Comparison of ENCODE assay signal across 8 cellular contexts in the genomic region with DNA sequence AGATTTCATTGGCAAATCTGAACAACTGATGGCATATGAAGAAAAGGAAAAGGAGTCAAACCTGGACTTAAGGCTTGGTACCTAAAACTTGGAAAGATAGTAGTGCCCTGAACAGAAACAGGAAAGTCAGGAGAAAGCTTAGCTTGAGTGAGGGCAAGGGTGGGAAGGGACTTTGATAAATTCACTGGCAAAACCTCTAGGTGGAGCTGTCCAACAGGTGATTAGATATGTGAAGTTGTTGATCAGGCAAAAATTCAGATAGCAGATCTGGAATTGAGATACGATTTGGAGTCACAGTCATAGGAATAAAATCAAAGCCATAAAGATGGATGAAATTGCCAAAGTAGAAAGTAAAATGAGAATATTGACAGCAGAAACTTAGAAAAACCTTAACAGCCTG. TPM values are rescaled to one million over a fixed set of nuclear protein-coding genes. Genes with fewer than 3 reads are reported as not detected.
DNase-seq lines count a peak whose midpoint lies in the region; ATAC-seq, FAIRE-seq and TF ChIP-seq lines count a peak whose summit lies in the region.

No MANE protein-coding gene starts in this region.

- H3K9me3 ChIP-seq in SJCRH30 (replicated peaks) (no peaks in the 10 kb centered on the region), mesenchymal stem cell (ENCODE audit: control insufficient read depth, low read length) (no peaks in the 10 kb centered on the region)

- H2BK120ac ChIP-seq in mesenchymal stem cell (ENCODE audit: low read depth, low read length) = no peak overlapping the region

- H3K4me1 ChIP-seq in SJCRH30 = no peaks in the 10 kb centered on the region
- no peaks in the 10 kb centered on the region for H3K4me1 ChIP-seq in mesenchymal stem cell (ENCODE audit: control insufficient read depth, insufficient read depth, low read depth, low read length)

- no peak overlapping the region for H4K91ac ChIP-seq in mesenchymal stem cell (ENCODE audit: low read length)

- no peak for TF ChIP-seq EP300 in Ishikawa (IDR thresholded peaks at IDR 0.05; ENCODE audit: borderline replicate concordance)

- no peak overlapping the region for H4K8ac ChIP-seq in mesenchymal stem cell (ENCODE audit: low read length)

- peak; percentile 87 for TF ChIP-seq RAD21 in Ishikawa (IDR thresholded peaks at IDR 0.05; ENCODE audit: low read depth)

- no peak overlapping the region for H3K9ac ChIP-seq in mesenchymal stem cell (ENCODE audit: low read length)

- H3K36me3 ChIP-seq in SJCRH30 (no peaks in the 10 kb centered on the region), mesenchymal stem cell (ENCODE audit: control insufficient read depth in 1 of 2, insufficient read depth in 2 of 2, low read depth in 1 of 2, low read length in 2 of 2) (no peaks in the 10 kb centered on the region)

- no peaks in the 10 kb centered on the region for H3K79me1 ChIP-seq in mesenchymal stem cell (replicated peaks; ENCODE audit: low read length, poor library complexity, severe bottlenecking)

- H3K27me3 ChIP-seq in SJCRH30 = no peaks in the 10 kb centered on the region
- peaks cover 0 to 10% of the 10 kb centered on the region in 2 experiments for H3K27me3 ChIP-seq in mesenchymal stem cell (ENCODE audit: control insufficient read depth in 1 of 2, insufficient read depth in 1 of 2, low read length in 2 of 2)

- no peak overlapping the region for H3K4ac ChIP-seq in mesenchymal stem cell (ENCODE audit: low read depth in 1 of 2, low read length in 2 of 2)

- no peak overlapping the region for H2BK12ac ChIP-seq in mesenchymal stem cell (ENCODE audit: low read length in 2 of 2)

- WGBS in mesenchymal stem cell = 43% methylated on average over 1 of the region's 1 CpG

- no peak overlapping the region for H2BK5ac ChIP-seq in mesenchymal stem cell (ENCODE audit: low read depth, low read length, poor library complexity, severe bottlenecking)

- no peak overlapping the region for H2AK5ac ChIP-seq in mesenchymal stem cell (ENCODE audit: low read length, severe bottlenecking)

- no peak overlapping the region for H2AFZ ChIP-seq in mesenchymal stem cell (ENCODE audit: low read depth, low read length)

- H3K14ac ChIP-seq in mesenchymal stem cell (ENCODE audit: low read length in 2 of 2) = no peak overlapping the region

- H2BK15ac ChIP-seq in mesenchymal stem cell (ENCODE audit: low read depth, poor library complexity, severe bottlenecking) = no peak overlapping the region

- no peak overlapping the region for H3K27ac ChIP-seq in SJCRH30
- no peak overlapping the region for H3K27ac ChIP-seq in mesenchymal stem cell (ENCODE audit: low read length, poor library complexity, severe bottlenecking)

- no peak for DNase-seq in D721Med (ENCODE audit: insufficient read length, low spot score)
- DNase-seq in SJCRH30 = peak; percentile 22 to 64
- peak; percentile 61 to 75 for DNase-seq in dermis microvascular lymphatic vessel endothelial cell (ENCODE audit: low read depth in 2 of 2)
- DNase-seq in mesenchymal stem cell = peak; percentile 61

- H3K18ac ChIP-seq in mesenchymal stem cell (ENCODE audit: low read depth in 1 of 2, low read length in 2 of 2) = no peak overlapping the region

- H3K4me2 ChIP-seq in mesenchymal stem cell (ENCODE audit: low read length, poor library complexity, severe bottlenecking) = no peak overlapping the region

- no peak overlapping the region for H3K4me3 ChIP-seq in SJCRH30
- H3K4me3 ChIP-seq in mesenchymal stem cell (ENCODE audit: insufficient read depth in 1 of 2, low read depth in 1 of 2, low read length in 2 of 2) = no peak overlapping the region

- no peak overlapping the region for H3K23ac ChIP-seq in mesenchymal stem cell (ENCODE audit: low read length in 2 of 2)

- no peak for FAIRE-seq in D721Med (lab: Jason Lieb, UNC)

- peak; percentile 65 for TF ChIP-seq CTCF in D721Med (IDR thresholded peaks at IDR 0.05; ENCODE audit: insufficient read depth, missing control alignments)

- ATAC-seq in GM18517 (IDR thresholded peaks at IDR 0.05; ENCODE audit: unreplicated experiment) (peak; percentile 70), GM19397 (IDR thresholded peaks at IDR 0.05; ENCODE audit: unreplicated experiment) (no peak), HG02884 (IDR thresholded peaks at IDR 0.05; ENCODE audit: unreplicated experiment) (no peak)

TF ChIP-seq in Ishikawa, 13 proteins besides CTCF, POLR2A, EP300 and RAD21:
- TF ChIP-seq TEAD4 (IDR thresholded peaks at IDR 0.05) = no peak
- no peak for TF ChIP-seq ZBTB7A (IDR thresholded peaks at IDR 0.05; ENCODE audit: low read depth)
- TF ChIP-seq CEBPB (IDR thresholded peaks at IDR 0.05) = no peak
- TF ChIP-seq EGR1 (IDR thresholded peaks at IDR 0.05) = no peak
- TF ChIP-seq, protein P1, sequence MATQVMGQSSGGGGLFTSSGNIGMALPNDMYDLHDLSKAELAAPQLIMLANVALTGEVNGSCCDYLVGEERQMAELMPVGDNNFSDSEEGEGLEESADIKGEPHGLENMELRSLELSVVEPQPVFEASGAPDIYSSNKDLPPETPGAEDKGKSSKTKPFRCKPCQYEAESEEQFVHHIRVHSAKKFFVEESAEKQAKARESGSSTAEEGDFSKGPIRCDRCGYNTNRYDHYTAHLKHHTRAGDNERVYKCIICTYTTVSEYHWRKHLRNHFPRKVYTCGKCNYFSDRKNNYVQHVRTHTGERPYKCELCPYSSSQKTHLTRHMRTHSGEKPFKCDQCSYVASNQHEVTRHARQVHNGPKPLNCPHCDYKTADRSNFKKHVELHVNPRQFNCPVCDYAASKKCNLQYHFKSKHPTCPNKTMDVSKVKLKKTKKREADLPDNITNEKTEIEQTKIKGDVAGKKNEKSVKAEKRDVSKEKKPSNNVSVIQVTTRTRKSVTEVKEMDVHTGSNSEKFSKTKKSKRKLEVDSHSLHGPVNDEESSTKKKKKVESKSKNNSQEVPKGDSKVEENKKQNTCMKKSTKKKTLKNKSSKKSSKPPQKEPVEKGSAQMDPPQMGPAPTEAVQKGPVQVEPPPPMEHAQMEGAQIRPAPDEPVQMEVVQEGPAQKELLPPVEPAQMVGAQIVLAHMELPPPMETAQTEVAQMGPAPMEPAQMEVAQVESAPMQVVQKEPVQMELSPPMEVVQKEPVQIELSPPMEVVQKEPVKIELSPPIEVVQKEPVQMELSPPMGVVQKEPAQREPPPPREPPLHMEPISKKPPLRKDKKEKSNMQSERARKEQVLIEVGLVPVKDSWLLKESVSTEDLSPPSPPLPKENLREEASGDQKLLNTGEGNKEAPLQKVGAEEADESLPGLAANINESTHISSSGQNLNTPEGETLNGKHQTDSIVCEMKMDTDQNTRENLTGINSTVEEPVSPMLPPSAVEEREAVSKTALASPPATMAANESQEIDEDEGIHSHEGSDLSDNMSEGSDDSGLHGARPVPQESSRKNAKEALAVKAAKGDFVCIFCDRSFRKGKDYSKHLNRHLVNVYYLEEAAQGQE (IDR thresholded peaks at IDR 0.05; ENCODE audit: low read depth) = no peak
- no peak for TF ChIP-seq FOXM1 (IDR thresholded peaks at IDR 0.05; ENCODE audit: borderline replicate concordance, low read depth)
- TF ChIP-seq YY1 (IDR thresholded peaks at IDR 0.05; ENCODE audit: low read depth) = no peak
- TF ChIP-seq TCF12 (IDR thresholded peaks at IDR 0.05; ENCODE audit: low read depth) = no peak

RNA-seq across cellular contexts. Expression of a gene that starts 16.1 kb away (rescaled TPM):
- 25.8 and 29.3 TPM in 2 replicates for total RNA-seq in SJCRH30 (2014; rRNA removed; shearing (Covaris generic))
- total RNA-seq in dermis microvascular lymphatic vessel endothelial cell = 11.6 and 16.8 TPM in 2 replicates
- 13.3 TPM for polyA plus RNA-seq in mesenchymal stem cell (2013, experiment 1 of 2)
- 13.7 TPM for polyA plus RNA-seq in mesenchymal stem cell (2013, experiment 2 of 2)

RNA-seq across cellular contexts. Expression of a gene that starts 44.3 kb away (rescaled TPM):
- total RNA-seq in SJCRH30 (2014; rRNA removed; shearing (Covaris generic)) = 0.20 TPM in 1 of 2 replicates, not detected in the other
- not detected in 2 replicates for total RNA-seq in dermis microvascular lymphatic vessel endothelial cell
- polyA plus RNA-seq in mesenchymal stem cell (2013, experiment 1 of 2) = 0.04 TPM
- 0.08 TPM for polyA plus RNA-seq in mesenchymal stem cell (2013, experiment 2 of 2)
